Comparison of ENCODE assay signal across 1 cellular context in genomic region chr3:63922800-63923199, GRCh38.
TF ChIP-seq lines count a peak whose summit lies in the region.

No MANE protein-coding gene starts in this region.

TF ChIP-seq in GM23338, 12 proteins besides CTCF, POLR2A, EP300 and RAD21 (continued from another document):
- TF ChIP-seq, protein P1, sequence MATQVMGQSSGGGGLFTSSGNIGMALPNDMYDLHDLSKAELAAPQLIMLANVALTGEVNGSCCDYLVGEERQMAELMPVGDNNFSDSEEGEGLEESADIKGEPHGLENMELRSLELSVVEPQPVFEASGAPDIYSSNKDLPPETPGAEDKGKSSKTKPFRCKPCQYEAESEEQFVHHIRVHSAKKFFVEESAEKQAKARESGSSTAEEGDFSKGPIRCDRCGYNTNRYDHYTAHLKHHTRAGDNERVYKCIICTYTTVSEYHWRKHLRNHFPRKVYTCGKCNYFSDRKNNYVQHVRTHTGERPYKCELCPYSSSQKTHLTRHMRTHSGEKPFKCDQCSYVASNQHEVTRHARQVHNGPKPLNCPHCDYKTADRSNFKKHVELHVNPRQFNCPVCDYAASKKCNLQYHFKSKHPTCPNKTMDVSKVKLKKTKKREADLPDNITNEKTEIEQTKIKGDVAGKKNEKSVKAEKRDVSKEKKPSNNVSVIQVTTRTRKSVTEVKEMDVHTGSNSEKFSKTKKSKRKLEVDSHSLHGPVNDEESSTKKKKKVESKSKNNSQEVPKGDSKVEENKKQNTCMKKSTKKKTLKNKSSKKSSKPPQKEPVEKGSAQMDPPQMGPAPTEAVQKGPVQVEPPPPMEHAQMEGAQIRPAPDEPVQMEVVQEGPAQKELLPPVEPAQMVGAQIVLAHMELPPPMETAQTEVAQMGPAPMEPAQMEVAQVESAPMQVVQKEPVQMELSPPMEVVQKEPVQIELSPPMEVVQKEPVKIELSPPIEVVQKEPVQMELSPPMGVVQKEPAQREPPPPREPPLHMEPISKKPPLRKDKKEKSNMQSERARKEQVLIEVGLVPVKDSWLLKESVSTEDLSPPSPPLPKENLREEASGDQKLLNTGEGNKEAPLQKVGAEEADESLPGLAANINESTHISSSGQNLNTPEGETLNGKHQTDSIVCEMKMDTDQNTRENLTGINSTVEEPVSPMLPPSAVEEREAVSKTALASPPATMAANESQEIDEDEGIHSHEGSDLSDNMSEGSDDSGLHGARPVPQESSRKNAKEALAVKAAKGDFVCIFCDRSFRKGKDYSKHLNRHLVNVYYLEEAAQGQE (IDR thresholded peaks at IDR 0.05; ENCODE audit: unreplicated experiment) = no peak
- TF ChIP-seq, protein P2, sequence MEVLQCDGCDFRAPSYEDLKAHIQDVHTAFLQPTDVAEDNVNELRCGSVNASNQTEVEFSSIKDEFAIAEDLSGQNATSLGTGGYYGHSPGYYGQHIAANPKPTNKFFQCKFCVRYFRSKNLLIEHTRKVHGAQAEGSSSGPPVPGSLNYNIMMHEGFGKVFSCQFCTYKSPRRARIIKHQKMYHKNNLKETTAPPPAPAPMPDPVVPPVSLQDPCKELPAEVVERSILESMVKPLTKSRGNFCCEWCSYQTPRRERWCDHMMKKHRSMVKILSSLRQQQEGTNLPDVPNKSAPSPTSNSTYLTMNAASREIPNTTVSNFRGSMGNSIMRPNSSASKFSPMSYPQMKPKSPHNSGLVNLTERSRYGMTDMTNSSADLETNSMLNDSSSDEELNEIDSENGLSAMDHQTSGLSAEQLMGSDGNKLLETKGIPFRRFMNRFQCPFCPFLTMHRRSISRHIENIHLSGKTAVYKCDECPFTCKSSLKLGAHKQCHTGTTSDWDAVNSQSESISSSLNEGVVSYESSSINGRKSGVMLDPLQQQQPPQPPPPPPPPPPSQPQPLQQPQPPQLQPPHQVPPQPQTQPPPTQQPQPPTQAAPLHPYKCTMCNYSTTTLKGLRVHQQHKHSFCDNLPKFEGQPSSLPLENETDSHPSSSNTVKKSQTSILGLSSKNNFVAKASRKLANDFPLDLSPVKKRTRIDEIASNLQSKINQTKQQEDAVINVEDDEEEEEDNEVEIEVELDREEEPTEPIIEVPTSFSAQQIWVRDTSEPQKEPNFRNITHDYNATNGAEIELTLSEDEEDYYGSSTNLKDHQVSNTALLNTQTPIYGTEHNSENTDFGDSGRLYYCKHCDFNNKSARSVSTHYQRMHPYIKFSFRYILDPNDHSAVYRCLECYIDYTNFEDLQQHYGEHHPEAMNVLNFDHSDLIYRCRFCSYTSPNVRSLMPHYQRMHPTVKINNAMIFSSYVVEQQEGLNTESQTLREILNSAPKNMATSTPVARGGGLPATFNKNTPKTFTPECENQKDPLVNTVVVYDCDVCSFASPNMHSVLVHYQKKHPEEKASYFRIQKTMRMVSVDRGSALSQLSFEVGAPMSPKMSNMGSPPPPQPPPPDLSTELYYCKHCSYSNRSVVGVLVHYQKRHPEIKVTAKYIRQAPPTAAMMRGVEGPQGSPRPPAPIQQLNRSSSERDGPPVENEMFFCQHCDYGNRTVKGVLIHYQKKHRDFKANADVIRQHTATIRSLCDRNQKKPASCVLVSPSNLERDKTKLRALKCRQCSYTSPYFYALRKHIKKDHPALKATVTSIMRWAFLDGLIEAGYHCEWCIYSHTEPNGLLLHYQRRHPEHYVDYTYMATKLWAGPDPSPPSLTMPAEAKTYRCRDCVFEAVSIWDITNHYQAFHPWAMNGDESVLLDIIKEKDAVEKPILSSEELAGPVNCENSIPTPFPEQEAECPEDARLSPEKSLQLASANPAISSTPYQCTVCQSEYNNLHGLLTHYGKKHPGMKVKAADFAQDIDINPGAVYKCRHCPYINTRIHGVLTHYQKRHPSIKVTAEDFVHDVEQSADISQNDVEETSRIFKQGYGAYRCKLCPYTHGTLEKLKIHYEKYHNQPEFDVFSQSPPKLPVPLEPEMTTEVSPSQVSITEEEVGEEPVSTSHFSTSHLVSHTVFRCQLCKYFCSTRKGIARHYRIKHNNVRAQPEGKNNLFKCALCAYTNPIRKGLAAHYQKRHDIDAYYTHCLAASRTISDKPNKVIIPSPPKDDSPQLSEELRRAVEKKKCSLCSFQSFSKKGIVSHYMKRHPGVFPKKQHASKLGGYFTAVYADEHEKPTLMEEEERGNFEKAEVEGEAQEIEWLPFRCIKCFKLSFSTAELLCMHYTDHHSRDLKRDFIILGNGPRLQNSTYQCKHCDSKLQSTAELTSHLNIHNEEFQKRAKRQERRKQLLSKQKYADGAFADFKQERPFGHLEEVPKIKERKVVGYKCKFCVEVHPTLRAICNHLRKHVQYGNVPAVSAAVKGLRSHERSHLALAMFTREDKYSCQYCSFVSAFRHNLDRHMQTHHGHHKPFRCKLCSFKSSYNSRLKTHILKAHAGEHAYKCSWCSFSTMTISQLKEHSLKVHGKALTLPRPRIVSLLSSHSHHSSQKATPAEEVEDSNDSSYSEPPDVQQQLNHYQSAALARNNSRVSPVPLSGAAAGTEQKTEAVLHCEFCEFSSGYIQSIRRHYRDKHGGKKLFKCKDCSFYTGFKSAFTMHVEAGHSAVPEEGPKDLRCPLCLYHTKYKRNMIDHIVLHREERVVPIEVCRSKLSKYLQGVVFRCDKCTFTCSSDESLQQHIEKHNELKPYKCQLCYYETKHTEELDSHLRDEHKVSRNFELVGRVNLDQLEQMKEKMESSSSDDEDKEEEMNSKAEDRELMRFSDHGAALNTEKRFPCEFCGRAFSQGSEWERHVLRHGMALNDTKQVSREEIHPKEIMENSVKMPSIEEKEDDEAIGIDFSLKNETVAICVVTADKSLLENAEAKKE (CRISPR knock-in tag; IDR thresholded peaks at IDR 0.05) = no peak
